ENCODE assay signal across 8 cellular contexts in genomic region chr4:39970559-39971270, GRCh38. TPM values are rescaled to one million over a fixed set of nuclear protein-coding genes. Genes with fewer than 3 reads are reported as not detected.
DNase-seq lines count a peak whose midpoint lies in the region; ATAC-seq, FAIRE-seq and TF ChIP-seq lines count a peak whose summit lies in the region.

No MANE protein-coding gene starts in this region.

- no peak for TF ChIP-seq POLR2A in GM12891 (IDR thresholded peaks at IDR 0.05; ENCODE audit: low read depth, low read length)
- no peak for TF ChIP-seq POLR2A in GM18505 (IDR thresholded peaks at IDR 0.05; ENCODE audit: borderline replicate concordance, extremely low read depth, insufficient read depth, insufficient read length)

- H3K9me3 ChIP-seq in SK-N-MC (ENCODE audit: low read depth, low read length) (no peaks in the 10 kb centered on the region), left lung (no peaks in the 10 kb centered on the region)

- peaks cover 6 to 56% of the 10 kb centered on the region in 2 donors for H3K4me1 ChIP-seq in left lung

- H3K4me3 ChIP-seq in SK-N-MC (no peak overlapping the region), left lung (no peak overlapping the region)

- peaks cover 18% of the 10 kb centered on the region for H3K36me3 Mint-ChIP-seq in HFFc6 (ENCODE audit: low read depth)

- ATAC-seq in left lung (peak; percentile 90), GM18505 (IDR thresholded peaks at IDR 0.05; ENCODE audit: unreplicated experiment) (no peak)

- H3K36me3 ChIP-seq in SK-N-MC (ENCODE audit: insufficient read depth, low read length) (peaks cover 72% of the 10 kb centered on the region), left lung (peaks cover 0 to 42% of the 10 kb centered on the region in 2 donors)

- TF ChIP-seq CTCF in HFFc6 (IDR thresholded peaks at IDR 0.05) (no peak), left lung (IDR thresholded peaks at IDR 0.05) (no peak)

- no peak overlapping the region for H3K9ac ChIP-seq in SK-N-MC (ENCODE audit: insufficient read length)

- peaks cover 29% of the 10 kb centered on the region for H3K4me1 Mint-ChIP-seq in HFFc6 (ENCODE audit: low read depth)

- H3K27me3 ChIP-seq in left lung: no peaks in the 10 kb centered on the region

- intact Hi-C loops in left lung (cut with DNase I): loop anchor here in 1 of 2 donors (10.0 kb wide), 1 partner anchor 276 kb away; the partner anchor contains the start of gene UBE2K

- H3K27ac ChIP-seq in SK-N-MC (peak overlapping the region; percentile 77), left lung (peak overlapping the region; percentile 60 to 71)

- FAIRE-seq in GM12891 (lab: Jason Lieb, UNC): peak; percentile 64

- H3K9me3 Mint-ChIP-seq in HFFc6: no peaks in the 10 kb centered on the region

- peak overlapping the region; percentile 56 for H3K27ac Mint-ChIP-seq in HFFc6

- no peak for DNase-seq in GM12891 (ENCODE audit: insufficient read length, low spot score)
- no peak for DNase-seq in HFFc6
- DNase-seq in SK-N-MC (ENCODE audit: low read depth, low spot score): no peak
- DNase-seq in left lung: peak; percentile 28 to 47
- DNase-seq in GM03348 (ENCODE audit: low spot score): no peak
- DNase-seq in activated gamma-delta T cell (lab: John Stamatoyannopoulos, UW): no peak
- no peak for DNase-seq in germinal center (ENCODE audit: low spot score)

- H3K27me3 Mint-ChIP-seq in HFFc6 (ENCODE audit: insufficient read depth): peaks cover 3% of the 10 kb centered on the region

- H3K4me3 Mint-ChIP-seq in HFFc6: no peak overlapping the region; the same call in 1 of the 2 replicates

TF ChIP-seq in GM12891, 5 proteins besides CTCF, POLR2A, EP300 and RAD21:
- TF ChIP-seq TAF1 (IDR thresholded peaks at IDR 0.05; ENCODE audit: low read depth, low read length) (no peak), PAX5 (IDR thresholded peaks at IDR 0.05; ENCODE audit: insufficient read depth, low read length, severe bottlenecking) (peak; percentile 35)

RNA-seq across cellular contexts. Expression of gene PDS5A, which starts 7.0 kb away (rescaled TPM):
- 23.5 TPM for polyA plus RNA-seq in GM12891 (2012; ENCODE audit: low read depth, missing spikeins)
- total RNA-seq in HFFc6 (2021; fragmentation: NEBNext Ultra II Directional; extraction: Animal tissue kit (Norgen Biotek cat#: 25700)): 10 to 100 TPM; 41.0 to 49.8 (median 46.8) TPM
- 10 to 100 TPM; 73.7 to 82.1 TPM for total RNA-seq in left lung

Comparison
In these comparisons a context has a peak if more than half of its experiments do, and no peak if none do; other contexts are left out.
1. DNase-seq: peak in left lung (2 of 2); none in GM12891 (single experiment), HFFc6 (single experiment), SK-N-MC (single experiment), GM03348 (single experiment), activated gamma-delta T cell (single experiment) and germinal center (single experiment).